Comparison of ENCODE assay signal across 34 cellular contexts in the genomic region with DNA sequence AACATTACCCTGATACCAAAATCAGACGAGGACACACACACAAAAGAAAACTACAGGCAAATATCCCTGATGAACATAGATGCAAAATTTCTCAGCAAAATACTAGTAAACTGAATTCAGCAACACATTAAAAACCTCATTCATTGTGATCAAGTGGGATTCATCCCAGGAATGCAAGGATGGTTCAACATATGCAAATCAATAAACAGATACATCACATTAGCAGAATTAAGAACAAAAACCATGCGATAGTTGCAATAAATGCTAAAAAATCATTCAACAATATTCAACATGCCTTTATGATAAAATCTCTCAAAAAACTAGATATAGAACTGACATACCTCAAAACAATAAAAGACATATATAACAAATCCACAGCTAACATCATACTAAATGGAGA.
"Had no signal": no experiment of that assay in that cellular context is flagged by ENCODE, and none has a peak within 500 bp of the region (broad histone marks: within the 10 kb centered on the region; RNA-seq: fewer than 3 reads in every experiment).

No MANE protein-coding gene starts in this region.

- H3K27ac ChIP-seq: adrenal gland, ascending aorta, body of pancreas, brain microvascular endothelial cell, breast epithelium, cardiac muscle cell had no signal

- DNase-seq: activated effector memory CD4-positive, alpha-beta T cell treated with anti-CD3 and anti-CD28 coated beads, Interleukin-2, amount 50 U/mL, for 16 hours; activated effector memory CD4-positive, alpha-beta T cell treated with Interleukin-2 at 50 U/mL for 16 hours; activated gamma-delta T cell; activated gamma-delta T cell treated with Interleukin-2 at 50 U/mL for 16 hours; activated naive CD4-positive, alpha-beta T cell; activated naive CD4-positive, alpha-beta T cell treated with anti-CD3 and anti-CD28 coated beads for 36 hours; activated naive CD4-positive, alpha-beta T cell treated with anti-CD3 and anti-CD28 coated beads, Interleukin-2, amount 10 ng/mL, durations not matched to agents 7 days and 5 days; activated naive CD4-positive, alpha-beta T cell treated with anti-CD3 and anti-CD28 coated beads, Interleukin-2, amount 50 U/mL, for 16 hours; activated naive CD4-positive, alpha-beta T cell treated with Interleukin-2 at 50 U/mL for 16 hours; activated naive CD8-positive, alpha-beta T cell treated with anti-CD3 and anti-CD28 coated beads for 36 hours; activated naive CD8-positive, alpha-beta T cell treated with anti-CD3 and anti-CD28 coated beads, Interleukin-2, amount 10 ng/mL, durations not matched to agents 7 days and 5 days; activated naive CD8-positive, alpha-beta T cell treated with anti-CD3 and anti-CD28 coated beads, Interleukin-2, amount 50 U/mL, for 24 hours; activated T-cell treated with anti-CD3 and anti-CD28 coated beads, Interleukin-2, amount 50 U/mL, for 1 hour; activated T-cell treated with anti-CD3 and anti-CD28 coated beads, Interleukin-2, amount 50 U/mL, for 24 hours; activated T-cell treated with anti-CD3 and anti-CD28 coated beads, Interleukin-2, amount 50 U/mL, for 4 hours; activated T-cell treated with anti-CD3 and anti-CD28 coated beads, Interleukin-2, amount 50 U/mL, for 48 hours; activated T-cell treated with anti-CD3 and anti-CD28 coated beads, Interleukin-2, amount 50 U/mL, for 72 hours; adrenal gland; amniotic stem cell; amygdala; anterior cingulate cortex; aorta; body of pancreas; brain microvascular endothelial cell; caudate nucleus; central memory CD4-positive, alpha-beta T cell; cerebellar nuclear complex had no signal

- H3K36me3 ChIP-seq: adrenal gland, ascending aorta, brain microvascular endothelial cell, breast epithelium, cardiac muscle cell had no signal

- H3K4me3 ChIP-seq: adrenal gland, ascending aorta, body of pancreas, breast epithelium, cardiac muscle cell had no signal

- H3K27me3 ChIP-seq: adrenal gland, ascending aorta, body of pancreas, brain microvascular endothelial cell, breast epithelium, cardiac muscle cell had no signal

- H3K9me3 ChIP-seq: adrenal gland, body of pancreas had no signal

- ATAC-seq: activated naive CD4-positive, alpha-beta T cell treated with anti-CD3 and anti-CD28 coated beads, Interleukin-2, amount 50 U/mL, for 72 hours; activated naive CD8-positive, alpha-beta T cell treated with anti-CD3 and anti-CD28 coated beads, Interleukin-2, amount 50 U/mL, for 24 hours; activated T-cell treated with anti-CD3 and anti-CD28 coated beads, Interleukin-2, amount 50 U/mL, for 4 hours; activated T-cell treated with anti-CD3 and anti-CD28 coated beads, Interleukin-2, amount 50 U/mL, for 72 hours; activated T-helper 17 cell treated with anti-CD3 and anti-CD28 coated beads, Interleukin-2, amount 50 U/mL, for 72 hours; body of pancreas had no signal

- FAIRE-seq: astrocyte, bronchial epithelial cell had no signal

- H3K4me1 ChIP-seq: adrenal gland, ascending aorta, body of pancreas, breast epithelium had no signal
